In genomic region chr9:70113403-70114022, GRCh38 we compare ENCODE assay signal across 8 cellular contexts.
DNase-seq lines count a peak whose midpoint lies in the region; ATAC-seq and TF ChIP-seq lines count a peak whose summit lies in the region.

No MANE protein-coding gene starts in this region.

- no peaks in the 10 kb centered on the region for H3K36me3 Mint-ChIP-seq in activated T-cell treated with anti-CD3 and anti-CD28 coated beads, Interleukin-2, amount 50 U/mL, for 72 hours (ENCODE audit: insufficient read depth in 2 of 2)
- H3K36me3 Mint-ChIP-seq in activated naive CD8-positive, alpha-beta T cell treated with anti-CD3 and anti-CD28 coated beads, Interleukin-2, amount 50 U/mL, for 24 hours (ENCODE audit: low read depth), result no peaks in the 10 kb centered on the region

- H3K27me3 ChIP-seq in left ventricle myocardium inferior (ENCODE audit: low read depth), result no peaks in the 10 kb centered on the region

- peak; percentile 14 to 28 for DNase-seq in activated T-cell treated with anti-CD3 and anti-CD28 coated beads, Interleukin-2, amount 50 U/mL, for 72 hours
- DNase-seq in activated T-cell treated with anti-CD3 and anti-CD28 coated beads for 4 hours (no peak), HFF-Myc (ENCODE audit: extremely low read depth, low read depth) (peak; percentile 40), NCI-H2029 treated with DMSO at 0.1 percent for 48 hours (lab: John Stamatoyannopoulos, UW) (peak; percentile 29), left ventricle myocardium inferior (peak; percentile 52), sciatic nerve (ENCODE audit: low spot score) (peak; percentile 80)
- DNase-seq in activated naive CD8-positive, alpha-beta T cell treated with anti-CD3 and anti-CD28 coated beads, Interleukin-2, amount 50 U/mL, for 24 hours, result peak; percentile 20

- no peak overlapping the region for H3K4me3 Mint-ChIP-seq in activated T-cell treated with anti-CD3 and anti-CD28 coated beads, Interleukin-2, amount 50 U/mL, for 72 hours
- H3K4me3 Mint-ChIP-seq in activated naive CD8-positive, alpha-beta T cell treated with anti-CD3 and anti-CD28 coated beads, Interleukin-2, amount 50 U/mL, for 24 hours, result no peak overlapping the region

- H3K27ac Mint-ChIP-seq in activated T-cell treated with anti-CD3 and anti-CD28 coated beads, Interleukin-2, amount 50 U/mL, for 72 hours, result no peak overlapping the region
- no peak overlapping the region for H3K27ac Mint-ChIP-seq in activated naive CD8-positive, alpha-beta T cell treated with anti-CD3 and anti-CD28 coated beads, Interleukin-2, amount 50 U/mL, for 24 hours

- H3K36me3 ChIP-seq in left ventricle myocardium inferior, result peaks cover 10% of the 10 kb centered on the region

- TF ChIP-seq CTCF in HFF-Myc (IDR thresholded peaks at IDR 0.05; ENCODE audit: low read depth, low read length, missing control alignments) (peak; percentile 96), left ventricle myocardium inferior (IDR thresholded peaks at IDR 0.05; ENCODE audit: borderline replicate concordance) (peak; percentile 77)

- peaks cover 18% of the 10 kb centered on the region for H3K4me1 ChIP-seq in left ventricle myocardium inferior

- no peaks in the 10 kb centered on the region for H3K9me3 Mint-ChIP-seq in activated T-cell treated with anti-CD3 and anti-CD28 coated beads, Interleukin-2, amount 50 U/mL, for 72 hours
- H3K9me3 Mint-ChIP-seq in activated naive CD8-positive, alpha-beta T cell treated with anti-CD3 and anti-CD28 coated beads, Interleukin-2, amount 50 U/mL, for 24 hours, result no peaks in the 10 kb centered on the region

- H3K27ac ChIP-seq in left ventricle myocardium inferior (replicated peaks), result no peak overlapping the region

- ATAC-seq in activated T-cell treated with anti-CD3 and anti-CD28 coated beads, Interleukin-2, amount 50 U/mL, for 72 hours (replicated peaks in 1 of 2), result no peak
- peak; percentile 15 for ATAC-seq in activated naive CD8-positive, alpha-beta T cell treated with anti-CD3 and anti-CD28 coated beads, Interleukin-2, amount 50 U/mL, for 24 hours
- peak; percentile 67 for ATAC-seq in sciatic nerve
- no peak for ATAC-seq in GM19452 (IDR thresholded peaks at IDR 0.05; ENCODE audit: unreplicated experiment)

- intact Hi-C loops in left ventricle myocardium inferior (cut with micrococcal nuclease), result loop anchor here (5.0 to 10.0 kb wide), 2 partner anchors 111 to 141 kb away; no protein-coding TSS in a partner anchor
- intact Hi-C loops in sciatic nerve (cut with DNase I), result loop anchor here (5.0 kb wide), 1 partner anchor 141 kb away; no protein-coding TSS in a partner anchor

- H3K4me3 ChIP-seq in HFF-Myc (replicated peaks; ENCODE audit: low read depth, low read length), result no peak overlapping the region
- no peak overlapping the region for H3K4me3 ChIP-seq in left ventricle myocardium inferior

- peaks cover 40% of the 10 kb centered on the region for H3K27me3 Mint-ChIP-seq in activated T-cell treated with anti-CD3 and anti-CD28 coated beads, Interleukin-2, amount 50 U/mL, for 72 hours (ENCODE audit: low read depth)
- H3K27me3 Mint-ChIP-seq in activated naive CD8-positive, alpha-beta T cell treated with anti-CD3 and anti-CD28 coated beads, Interleukin-2, amount 50 U/mL, for 24 hours, result peaks cover 13% of the 10 kb centered on the region

- no peaks in the 10 kb centered on the region for H3K9me3 ChIP-seq in left ventricle myocardium inferior (replicated peaks)

- H3K4me1 Mint-ChIP-seq in activated T-cell treated with anti-CD3 and anti-CD28 coated beads, Interleukin-2, amount 50 U/mL, for 72 hours (ENCODE audit: low read depth), result peaks cover 19% of the 10 kb centered on the region
- H3K4me1 Mint-ChIP-seq in activated naive CD8-positive, alpha-beta T cell treated with anti-CD3 and anti-CD28 coated beads, Interleukin-2, amount 50 U/mL, for 24 hours, result peaks cover 8% of the 10 kb centered on the region

Comparison
In these comparisons a context has a peak if more than half of its experiments do, and no peak if none do; other contexts are left out.
1. ATAC-seq: peak in activated naive CD8-positive, alpha-beta T cell treated with anti-CD3 and anti-CD28 coated beads, Interleukin-2, amount 50 U/mL, for 24 hours (single experiment) and sciatic nerve (single experiment); none in activated T-cell treated with anti-CD3 and anti-CD28 coated beads, Interleukin-2, amount 50 U/mL, for 72 hours (0 of 2) and GM19452 (single experiment).